ENCODE assay signal across 16 cellular contexts in the genomic region with DNA sequence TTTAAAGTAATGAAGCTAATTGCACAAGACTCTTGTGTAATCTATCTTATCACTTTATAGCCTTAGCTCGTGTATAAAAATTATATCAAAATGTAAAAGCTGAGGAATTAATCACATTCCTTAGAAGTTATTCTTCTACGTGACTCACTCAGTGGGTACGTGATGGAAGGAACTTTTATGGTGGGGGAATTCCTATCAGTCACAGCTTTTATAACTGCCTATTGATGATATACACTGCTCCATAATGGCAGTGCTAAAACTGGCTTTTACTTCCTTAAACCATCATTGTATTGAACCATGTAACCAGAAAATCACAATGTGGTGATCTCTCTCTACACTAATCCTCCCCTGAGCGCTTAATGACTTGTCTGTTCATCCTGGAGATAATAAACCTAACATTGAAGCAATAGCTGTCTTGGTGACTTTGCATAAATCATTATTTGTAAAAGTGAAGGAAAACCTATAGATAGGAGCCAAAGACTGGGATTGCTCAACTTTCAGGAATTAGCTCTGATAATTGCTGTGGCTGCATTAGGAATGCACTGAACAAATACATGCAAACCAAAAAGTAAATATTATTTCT.
DNase-seq lines count a peak whose midpoint lies in the region; FAIRE-seq and TF ChIP-seq lines count a peak whose summit lies in the region.
"Had no signal": no experiment of that assay in that cellular context is flagged by ENCODE, and none has a peak within 500 bp of the region (broad histone marks: within the 10 kb centered on the region; RNA-seq: fewer than 3 reads in every experiment).

No MANE protein-coding gene starts in this region.

- H3K4ac ChIP-seq in H9 (ENCODE audit: low read depth, low read length): no peak overlapping the region

- no peaks in the 10 kb centered on the region for H3K4me1 ChIP-seq in H9 (ENCODE audit: insufficient read depth, low read length)
- H3K4me1 ChIP-seq: upper lobe of right lung had no signal

- no peak overlapping the region for H2AFZ ChIP-seq in H9 (ENCODE audit: low read length)

- DNase-seq in D721Med (ENCODE audit: insufficient read length, low spot score) (no peak), OCI-M1 (lab: John Stamatoyannopoulos, UW) (peak; percentile 2), epithelial cell of proximal tubule (ENCODE audit: low read depth) (peak; percentile 42), progenitor cell of endocrine pancreas (ENCODE audit: low spot score, unreplicated experiment) (no peak), NCI-H774 (lab: John Stamatoyannopoulos, UW) (no peak), glutamatergic neuron (no peak), H9 (no peak)
- no peak for DNase-seq in activated naive CD4-positive, alpha-beta T cell treated with Interleukin-2 at 50 U/mL for 16 hours
- DNase-seq: activated CD4-positive, alpha-beta T cell treated with anti-CD3 and anti-CD28 coated beads, Interleukin-2, amount 50 U/mL, for 1 hour; GOT3; NCI-H2171; stimulated activated CD4-positive, alpha-beta T cell treated with anti-CD3 and anti-CD28 coated beads, Interleukin-4, amount 100 ng/mL, for 1 hour; T-helper 2 cell; upper lobe of right lung had no signal

- H2BK12ac ChIP-seq in H9 (ENCODE audit: insufficient read length, low read depth, low read length): no peak overlapping the region

- no peaks in the 10 kb centered on the region for H3K23me2 ChIP-seq in H9 (ENCODE audit: insufficient read length, low read depth, low read length, poor library complexity, severe bottlenecking)

- no peak overlapping the region for H4K5ac ChIP-seq in H9 (ENCODE audit: insufficient read length, low read depth, low read length)

- H3K4me1 Mint-ChIP-seq in progenitor cell of endocrine pancreas (ENCODE audit: low read depth) (peaks cover 6% of the 10 kb centered on the region), glutamatergic neuron (ENCODE audit: low read depth, unreplicated experiment) (no peaks in the 10 kb centered on the region), H9 (no peaks in the 10 kb centered on the region; a peak in 2 of 4 replicates)
- H3K4me1 Mint-ChIP-seq: CD14-positive monocyte had no signal

- no peak overlapping the region for H2BK5ac ChIP-seq in H9 (ENCODE audit: insufficient read length, low read length)

- no peaks in the 10 kb centered on the region for H3K9me3 ChIP-seq in H9 (ENCODE audit: control insufficient read depth, low read depth, low read length)
- H3K9me3 ChIP-seq: upper lobe of right lung had no signal

- H3K4me3 Mint-ChIP-seq in progenitor cell of endocrine pancreas (ENCODE audit: low read depth): no peak overlapping the region
- H3K4me3 Mint-ChIP-seq in glutamatergic neuron (ENCODE audit: unreplicated experiment): no peak overlapping the region
- H3K4me3 Mint-ChIP-seq in H9: no peak overlapping the region
- H3K4me3 Mint-ChIP-seq: activated T-helper 1 cell treated with anti-CD3 and anti-CD28 coated beads, Interleukin-12 subunit alpha, Interleukin-12 subunit beta, Interleukin-2, Interleukin-4 antibody, amounts not matched to agents 30 ng/mL and 10 ng/mL and 1 ng/mL, durations not matched to agents 14 hours and 24 hours and 36 hours; CD14-positive monocyte had no signal

- no peaks in the 10 kb centered on the region for H3K79me1 ChIP-seq in H9 (ENCODE audit: insufficient read depth, low read depth, low read length, poor library complexity, severe bottlenecking)

- H3K23ac ChIP-seq in H9 (ENCODE audit: insufficient read length, low read depth, low read length): no peak overlapping the region

- no peaks in the 10 kb centered on the region for H3K79me2 ChIP-seq in H9 (ENCODE audit: insufficient read depth, low read length)

- H2AK5ac ChIP-seq in H9 (ENCODE audit: insufficient read length, low read length): no peak overlapping the region

- no peaks in the 10 kb centered on the region for H4K20me1 ChIP-seq in H9 (ENCODE audit: control insufficient read depth, insufficient read depth, insufficient read length)

- peaks cover 15% of the 10 kb centered on the region for H3K9me3 Mint-ChIP-seq in progenitor cell of endocrine pancreas (ENCODE audit: low read depth)
- no peaks in the 10 kb centered on the region for H3K9me3 Mint-ChIP-seq in glutamatergic neuron (ENCODE audit: unreplicated experiment)
- H3K9me3 Mint-ChIP-seq in H9: peaks cover 7 to 11% of the 10 kb centered on the region in 2 experiments; a peak in 4 of 5 replicates

- WGBS in H9 (ENCODE audit: extremely low coverage, insufficient read length, low lambda C conversion rate): no CpG with 5 or more reads among the region's 4 CpGs

- H2BK120ac ChIP-seq in H9 (ENCODE audit: low read depth, low read length, poor library complexity, severe bottlenecking): no peak overlapping the region

- no peak overlapping the region for H4K91ac ChIP-seq in H9 (ENCODE audit: insufficient read length, low read depth, low read length)

- H3K27ac ChIP-seq in H9 (ENCODE audit: insufficient read length, low read depth, low read length): no peak overlapping the region
- H3K27ac ChIP-seq: upper lobe of right lung had no signal

- H3K27me3 Mint-ChIP-seq in progenitor cell of endocrine pancreas (no peaks in the 10 kb centered on the region), glutamatergic neuron (ENCODE audit: unreplicated experiment) (no peaks in the 10 kb centered on the region), H9 (ENCODE audit: low read depth) (no peaks in the 10 kb centered on the region)

- H4K8ac ChIP-seq in H9 (replicated peaks; ENCODE audit: insufficient read length, low read depth, low read length): no peak overlapping the region

- no peak overlapping the region for H3K4me3 ChIP-seq in epithelial cell of proximal tubule (ENCODE audit: low read depth, low read length)
- H3K4me3 ChIP-seq: upper lobe of right lung had no signal

- H3K9ac ChIP-seq in H9 (ENCODE audit: extremely low read depth, insufficient read length, low read length): no peak overlapping the region

- no peak overlapping the region for H3K56ac ChIP-seq in H9 (ENCODE audit: insufficient read length, low read depth, low read length)

- H3K27me3 ChIP-seq in H9 (ENCODE audit: insufficient read depth, low read length): no peaks in the 10 kb centered on the region
- H3K27me3 ChIP-seq: upper lobe of right lung had no signal

- no peak overlapping the region for H3T11ph ChIP-seq in H9 (ENCODE audit: low read length)

- H3K27ac Mint-ChIP-seq in progenitor cell of endocrine pancreas (peak overlapping the region; percentile 42), glutamatergic neuron (ENCODE audit: unreplicated experiment) (no peak overlapping the region), H9 (no peak overlapping the region)
- H3K27ac Mint-ChIP-seq: activated T-helper 1 cell treated with anti-CD3 and anti-CD28 coated beads, Interleukin-12 subunit alpha, Interleukin-12 subunit beta, Interleukin-2, Interleukin-4 antibody, amounts not matched to agents 30 ng/mL and 10 ng/mL and 1 ng/mL, durations not matched to agents 14 hours and 24 hours and 36 hours; CD14-positive monocyte had no signal

- no peak overlapping the region for H3K14ac ChIP-seq in H9 (ENCODE audit: insufficient read depth, low read length)

- H3K18ac ChIP-seq in H9 (ENCODE audit: insufficient read length, low read depth, low read length): no peak overlapping the region

- peaks cover 2% of the 10 kb centered on the region for H3K36me3 Mint-ChIP-seq in progenitor cell of endocrine pancreas (ENCODE audit: insufficient read depth)
- H3K36me3 Mint-ChIP-seq in glutamatergic neuron (ENCODE audit: unreplicated experiment): no peaks in the 10 kb centered on the region
- no peaks in the 10 kb centered on the region; a peak in 1 of 7 replicates for H3K36me3 Mint-ChIP-seq in H9 (ENCODE audit: insufficient read depth in 1 of 3, low read depth in 3 of 3)
- H3K36me3 Mint-ChIP-seq: CD14-positive monocyte had no signal

- no peak overlapping the region for H2BK15ac ChIP-seq in H9 (ENCODE audit: low read depth, low read length)

- no peak overlapping the region for H3K4me2 ChIP-seq in H9 (ENCODE audit: insufficient read depth, insufficient read length, low read length)

- H2BK20ac ChIP-seq in H9 (ENCODE audit: low read depth, low read length, poor library complexity, severe bottlenecking): no peak overlapping the region

- peak; percentile 6 for FAIRE-seq in D721Med (lab: Jason Lieb, UNC)

- TF ChIP-seq CTCF in D721Med (IDR thresholded peaks at IDR 0.05; ENCODE audit: insufficient read depth, missing control alignments): no peak
- TF ChIP-seq CTCF in epithelial cell of proximal tubule (conservative IDR thresholded peaks at IDR 0.05; ENCODE audit: low read depth, low read length): no peak
- no peak for TF ChIP-seq CTCF in progenitor cell of endocrine pancreas (IDR thresholded peaks at IDR 0.05; ENCODE audit: unreplicated experiment)
- no peak for TF ChIP-seq CTCF in glutamatergic neuron (IDR thresholded peaks at IDR 0.05; ENCODE audit: partially characterized antibody, unreplicated experiment)
- TF ChIP-seq CTCF in H9 (conservative IDR thresholded peaks at IDR 0.05): no peak

Comparison
In these comparisons a context has a peak if more than half of its experiments do, and no peak if none do; other contexts are left out.
1. DNase-seq: peak in OCI-M1 (single experiment) and epithelial cell of proximal tubule (single experiment); none in D721Med (single experiment), progenitor cell of endocrine pancreas (single experiment), NCI-H774 (single experiment), glutamatergic neuron (single experiment), activated naive CD4-positive, alpha-beta T cell treated with Interleukin-2 at 50 U/mL for 16 hours (single experiment) and H9 (single experiment).